8 cellular contexts compared by ENCODE assay signal in the genomic region with DNA sequence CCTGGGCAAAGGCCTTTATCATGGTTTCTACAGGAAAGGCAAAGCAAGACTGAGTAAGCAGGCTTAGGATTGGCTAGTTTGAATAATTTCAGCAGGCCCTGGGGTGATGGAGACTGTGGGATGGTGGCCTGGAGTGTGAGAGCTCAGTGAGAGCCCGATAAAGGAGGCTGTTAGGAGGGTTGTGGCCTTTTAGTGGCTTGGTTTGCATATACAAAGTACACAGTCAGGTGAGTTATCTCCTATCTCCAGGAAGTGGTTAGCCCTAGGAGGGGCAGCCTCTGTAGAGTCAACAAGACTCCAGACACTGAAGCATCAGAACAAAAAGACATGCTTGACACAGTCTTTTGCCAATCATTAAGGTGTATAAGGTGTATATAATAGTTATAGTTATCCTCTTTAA.
DNase-seq lines count a peak whose midpoint lies in the region; ATAC-seq and TF ChIP-seq lines count a peak whose summit lies in the region.

No MANE protein-coding gene starts in this region.

- CTCF ChIA-PET in mammary epithelial cell (lab: Charles Lee; ENCODE audit: low non-redundant PET): no interaction called here
- CTCF ChIA-PET in MCF 10A (lab: Yijun Ruan, JAX): no interaction called here

- H3K4me2 ChIP-seq in mammary epithelial cell (ENCODE audit: insufficient read depth, low read depth, low read length): no peak overlapping the region

- POLR2A ChIA-PET in MCF 10A (lab: Yijun Ruan, JAX): no interaction called here

- H3K4me1 Mint-ChIP-seq in MCF 10A (ENCODE audit: insufficient read depth, unreplicated experiment): no peaks in the 10 kb centered on the region

- H3K36me3 ChIP-seq in mammary epithelial cell (ENCODE audit: insufficient read depth, low read length): no peaks in the 10 kb centered on the region
- H3K36me3 ChIP-seq in body of pancreas (replicated peaks in 1 of 2; ENCODE audit: insufficient read depth in 1 of 2, low read depth in 2 of 2): no peaks in the 10 kb centered on the region
- H3K36me3 ChIP-seq in thymus (ENCODE audit: control insufficient read depth, insufficient read depth): no peaks in the 10 kb centered on the region
- H3K36me3 ChIP-seq in MG63: no peaks in the 10 kb centered on the region

- H3K36me3 Mint-ChIP-seq in MCF 10A (ENCODE audit: insufficient read depth, unreplicated experiment): no peaks in the 10 kb centered on the region

- TF ChIP-seq CTCF in mammary epithelial cell (conservative IDR thresholded peaks at IDR 0.05 in 1 of 2, IDR thresholded peaks at IDR 0.05 in 1 of 2; ENCODE audit: extremely low read depth in 1 of 2, insufficient read depth in 1 of 2, low read depth in 1 of 2, low read length in 2 of 2) (no peak), MCF 10A (IDR thresholded peaks at IDR 0.05; ENCODE audit: unreplicated experiment) (no peak), body of pancreas (IDR thresholded peaks at IDR 0.05) (no peak)

- intact Hi-C loops in mammary epithelial cell (cut with micrococcal nuclease) (no loop called here), MCF 10A (cut with micrococcal nuclease) (no loop called here), body of pancreas (cut with DNase I) (no loop called here)

- no peaks in the 10 kb centered on the region for H3K27me3 ChIP-seq in mammary epithelial cell (ENCODE audit: insufficient read depth, low read length)
- H3K27me3 ChIP-seq in body of pancreas: no peaks in the 10 kb centered on the region
- H3K27me3 ChIP-seq in thymus (ENCODE audit: control insufficient read depth, insufficient read depth): no peaks in the 10 kb centered on the region
- no peaks in the 10 kb centered on the region for H3K27me3 ChIP-seq in MG63

- WGBS in mammary epithelial cell (ENCODE audit: low coverage, missing lambda C conversion rate): 100% methylated on average over 1 of the region's 1 CpG
- whole genome bisulfite sequencing in body of pancreas, 2 donors: 33 to 41% methylated on average over 1 of the region's 1 CpG
- WGBS in thymus: 20% methylated on average over 1 of the region's 1 CpG

- H3K9ac ChIP-seq in mammary epithelial cell (ENCODE audit: insufficient read depth, low read length): no peak overlapping the region

- dilution Hi-C loops in mammary epithelial cell (cut with HindIII; ENCODE audit: low sequenced_read_pairs): no loop called here

- ATAC-seq in body of pancreas: peak; percentile 21

- H3K9me3 ChIP-seq in mammary epithelial cell (replicated peaks; ENCODE audit: insufficient read depth, low read length) (peaks cover 2% of the 10 kb centered on the region), body of pancreas (peaks cover 0 to 2% (median 0%) of the 10 kb centered on the region in 3 donors), thymus (ENCODE audit: control insufficient read depth) (no peaks in the 10 kb centered on the region), MG63 (no peaks in the 10 kb centered on the region)

- H3K27ac ChIP-seq in mammary epithelial cell (ENCODE audit: insufficient read depth, low read depth, low read length): no peak overlapping the region
- H3K27ac ChIP-seq in body of pancreas: no peak overlapping the region
- H3K27ac ChIP-seq in thymus (ENCODE audit: low read depth): peak overlapping the region; percentile 50

- no peaks in the 10 kb centered on the region for H4K20me1 ChIP-seq in mammary epithelial cell (ENCODE audit: insufficient read depth, low read length)

- no peak for TF ChIP-seq POLR2A in body of pancreas (IDR thresholded peaks at IDR 0.05)

- H2AFZ ChIP-seq in mammary epithelial cell (ENCODE audit: low read depth, low read length): peak overlapping the region; percentile 71

- H3K27me3 Mint-ChIP-seq in MCF 10A (ENCODE audit: insufficient read depth, unreplicated experiment): no peaks in the 10 kb centered on the region

- H3K4me3 Mint-ChIP-seq in MCF 10A (ENCODE audit: unreplicated experiment): no peak overlapping the region

- BruUV-seq in mammary epithelial cell (replicated peaks; lab: Mats Ljungman, UMichigan) (no TSS peak), MCF 10A (replicated peaks; lab: Mats Ljungman, UMichigan) (no TSS peak)

- peaks cover 7% of the 10 kb centered on the region for H3K4me1 ChIP-seq in mammary epithelial cell (ENCODE audit: insufficient read depth, low read length)
- no peaks in the 10 kb centered on the region for H3K4me1 ChIP-seq in body of pancreas
- H3K4me1 ChIP-seq in thymus (ENCODE audit: control insufficient read depth, insufficient read depth, low read length): peaks cover 3% of the 10 kb centered on the region

- H3K27ac Mint-ChIP-seq in MCF 10A (ENCODE audit: low read depth, unreplicated experiment): no peak overlapping the region

- no peak overlapping the region for H3K4me3 ChIP-seq in mammary epithelial cell (replicated peaks in 1 of 3; ENCODE audit: insufficient read depth in 1 of 3, low read depth in 2 of 3, low read length in 3 of 3)
- no peak overlapping the region for H3K4me3 ChIP-seq in body of pancreas
- H3K4me3 ChIP-seq in thymus (ENCODE audit: low read length): no peak overlapping the region
- H3K4me3 ChIP-seq in MG63: no peak overlapping the region

- in situ Hi-C loops in mammary epithelial cell (cut with MboI; ENCODE audit: low sequenced_read_pairs in 2 of 2): no loop called here

- DNase-seq in mammary epithelial cell: peak; percentile 20
- no peak for DNase-seq in MCF 10A (ENCODE audit: unreplicated experiment)
- DNase-seq in T-helper 2 cell: peak in 3 of 5 experiments; percentile 16 to 95 (median 67)
- peak in 1 of 4 donors; percentile 5 for DNase-seq in body of pancreas
- DNase-seq in LoVo (ENCODE audit: low spot score): no peak
- DNase-seq in MG63: no peak
- DNase-seq in amygdala (lab: John Stamatoyannopoulos, UW): no peak

- no peaks in the 10 kb centered on the region for H3K79me2 ChIP-seq in mammary epithelial cell (ENCODE audit: insufficient read depth, low read length)

- peaks cover 8% of the 10 kb centered on the region for H3K9me3 Mint-ChIP-seq in MCF 10A (ENCODE audit: unreplicated experiment)

Comparison
In these comparisons a context has a peak if more than half of its experiments do, and no peak if none do; other contexts are left out.
1. DNase-seq: peak in mammary epithelial cell (single experiment) and T-helper 2 cell (3 of 5); none in MCF 10A (single experiment), LoVo (single experiment), MG63 (single experiment) and amygdala (0 of 56).